Comparison of ENCODE assay signal across 1 cellular context in the genomic region with DNA sequence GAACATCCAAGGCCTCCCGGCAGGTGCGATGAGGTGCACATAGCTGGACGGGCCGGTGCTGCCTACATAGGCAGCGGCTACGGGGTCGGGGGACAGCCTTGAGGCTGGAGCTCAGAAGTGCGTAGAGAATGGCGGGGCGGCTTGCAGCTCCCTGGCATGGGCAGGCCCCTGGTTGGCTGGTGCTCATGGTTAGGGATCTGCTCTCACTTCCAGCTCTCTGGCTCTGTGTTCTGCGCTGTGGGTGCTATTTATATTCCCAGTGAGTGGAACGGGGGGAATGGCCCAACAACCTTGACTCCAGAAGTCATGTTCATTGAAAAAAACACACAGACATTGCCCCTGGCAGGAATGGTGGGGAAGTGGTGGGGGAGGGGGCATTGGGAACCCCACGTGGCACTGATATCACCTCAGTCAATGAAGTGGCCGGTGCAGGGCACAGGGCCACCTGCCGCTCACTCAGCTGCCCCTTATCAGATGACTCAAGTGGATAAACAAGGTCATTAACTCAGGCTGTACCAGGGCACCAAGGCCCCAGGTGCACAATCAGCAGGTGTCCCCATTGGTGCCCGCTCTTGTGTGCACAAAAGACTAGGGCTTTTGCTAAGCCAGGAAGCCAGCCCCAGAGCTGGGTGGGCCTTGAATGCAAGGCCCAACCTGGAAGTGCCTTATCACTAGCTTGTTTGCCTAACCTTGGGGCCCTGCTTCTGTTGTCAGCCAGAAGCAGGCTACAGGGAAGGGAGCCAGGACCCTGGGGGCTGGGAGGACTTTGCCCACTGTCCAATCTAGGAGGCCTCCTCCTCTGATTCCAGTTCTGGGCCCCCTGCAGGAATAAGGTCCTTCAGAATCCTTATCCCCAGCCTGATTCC.
TF ChIP-seq lines count a peak whose summit lies in the region.

A gene with protein sequence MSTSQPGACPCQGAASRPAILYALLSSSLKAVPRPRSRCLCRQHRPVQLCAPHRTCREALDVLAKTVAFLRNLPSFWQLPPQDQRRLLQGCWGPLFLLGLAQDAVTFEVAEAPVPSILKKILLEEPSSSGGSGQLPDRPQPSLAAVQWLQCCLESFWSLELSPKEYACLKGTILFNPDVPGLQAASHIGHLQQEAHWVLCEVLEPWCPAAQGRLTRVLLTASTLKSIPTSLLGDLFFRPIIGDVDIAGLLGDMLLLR (minus strand): TSS at position 222 of the 866 bp plus-strand sequence. CDS start 35 bp downstream, at position 187.

TF ChIP-seq in HepG2, 621 proteins besides CTCF, POLR2A, EP300 and RAD21 (continued from another document and continues in another):
- peak; percentile 90; the same call in 1 of the 2 replicates for TF ChIP-seq NFKB2 (CRISPR knock-in tag; IDR thresholded peaks at IDR 0.05; ENCODE audit: borderline replicate concordance)
- TF ChIP-seq, protein P1, sequence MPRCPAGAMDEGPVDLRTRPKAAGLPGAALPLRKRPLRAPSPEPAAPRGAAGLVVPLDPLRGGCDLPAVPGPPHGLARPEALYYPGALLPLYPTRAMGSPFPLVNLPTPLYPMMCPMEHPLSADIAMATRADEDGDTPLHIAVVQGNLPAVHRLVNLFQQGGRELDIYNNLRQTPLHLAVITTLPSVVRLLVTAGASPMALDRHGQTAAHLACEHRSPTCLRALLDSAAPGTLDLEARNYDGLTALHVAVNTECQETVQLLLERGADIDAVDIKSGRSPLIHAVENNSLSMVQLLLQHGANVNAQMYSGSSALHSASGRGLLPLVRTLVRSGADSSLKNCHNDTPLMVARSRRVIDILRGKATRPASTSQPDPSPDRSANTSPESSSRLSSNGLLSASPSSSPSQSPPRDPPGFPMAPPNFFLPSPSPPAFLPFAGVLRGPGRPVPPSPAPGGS (CRISPR knock-in tag; IDR thresholded peaks at IDR 0.05) = peak; percentile 84; the same call in 1 of the 2 replicates
- TF ChIP-seq GFI1 (CRISPR knock-in tag; IDR thresholded peaks at IDR 0.05; ENCODE audit: borderline replicate concordance) = peak; percentile 93
- no peak; the same call in 1 of the 2 replicates for TF ChIP-seq U2AF2 (IDR thresholded peaks at IDR 0.05; ENCODE audit: low read depth, low read length)
- TF ChIP-seq ZNF547 (CRISPR knock-in tag; IDR thresholded peaks at IDR 0.05) = 0 out of 2 replicates have a peak, but pooled peaks have one; percentile 52
- TF ChIP-seq GTF2F1 (IDR thresholded peaks at IDR 0.05; ENCODE audit: low read length) = peak; percentile 95
- TF ChIP-seq ZNF501 (CRISPR knock-in tag; IDR thresholded peaks at IDR 0.05) = peak; percentile 85
- peak; percentile 89 for TF ChIP-seq ZNF232 (CRISPR knock-in tag; IDR thresholded peaks at IDR 0.05; ENCODE audit: borderline replicate concordance)
- TF ChIP-seq TEAD2 (CRISPR knock-in tag; IDR thresholded peaks at IDR 0.05) = no peak
- TF ChIP-seq CEBPG (CRISPR knock-in tag; IDR thresholded peaks at IDR 0.05) = peak; percentile 75
- peak; percentile 75; the same call in 1 of the 2 replicates for TF ChIP-seq ZNF773 (CRISPR knock-in tag; IDR thresholded peaks at IDR 0.05; ENCODE audit: borderline replicate concordance)
- no peak for TF ChIP-seq ZNF143 (CRISPR knock-in tag; IDR thresholded peaks at IDR 0.05)
- TF ChIP-seq, protein P2, sequence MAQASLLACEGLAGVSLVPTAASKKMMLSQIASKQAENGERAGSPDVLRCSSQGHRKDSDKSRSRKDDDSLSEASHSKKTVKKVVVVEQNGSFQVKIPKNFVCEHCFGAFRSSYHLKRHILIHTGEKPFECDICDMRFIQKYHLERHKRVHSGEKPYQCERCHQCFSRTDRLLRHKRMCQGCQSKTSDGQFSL (CRISPR knock-in tag; IDR thresholded peaks at IDR 0.05) = peak; percentile 33; the same call in 1 of the 2 replicates
- TF ChIP-seq ZBTB10 (CRISPR knock-in tag; IDR thresholded peaks at IDR 0.05; ENCODE audit: borderline replicate concordance) = peak; percentile 22; the same call in 1 of the 2 replicates
- TF ChIP-seq SMAD1 (CRISPR knock-in tag; IDR thresholded peaks at IDR 0.05; ENCODE audit: borderline replicate concordance, low read depth) = 0 out of 2 replicates have a peak, but pooled peaks have one; percentile 15
- no peak for TF ChIP-seq NFRKB (IDR thresholded peaks at IDR 0.05)
- peak; percentile 83 for TF ChIP-seq ZBTB39 (CRISPR knock-in tag; IDR thresholded peaks at IDR 0.05)
- TF ChIP-seq ARNTL (CRISPR knock-in tag; IDR thresholded peaks at IDR 0.05) = peak; percentile 98
- peak; percentile 92 for TF ChIP-seq ZNF101 (CRISPR knock-in tag; IDR thresholded peaks at IDR 0.05; ENCODE audit: borderline replicate concordance, low read depth)
- peak; percentile 99 for TF ChIP-seq GATA4 (IDR thresholded peaks at IDR 0.05; ENCODE audit: borderline replicate concordance, low read depth)
- TF ChIP-seq FOXP4 (CRISPR knock-in tag; IDR thresholded peaks at IDR 0.05) = peak; percentile 97
- peak; percentile 87; the same call in 1 of the 2 replicates for TF ChIP-seq ZNF605 (CRISPR knock-in tag; IDR thresholded peaks at IDR 0.05)
- TF ChIP-seq BCL6 (CRISPR knock-in tag; IDR thresholded peaks at IDR 0.05) = peak; percentile 94
- TF ChIP-seq THAP9 (CRISPR knock-in tag; IDR thresholded peaks at IDR 0.05; ENCODE audit: borderline replicate concordance) = peak; percentile 70; the same call in 1 of the 2 replicates
- TF ChIP-seq GPBP1L1 (CRISPR knock-in tag; IDR thresholded peaks at IDR 0.05) = no peak
- TF ChIP-seq, protein P3, sequence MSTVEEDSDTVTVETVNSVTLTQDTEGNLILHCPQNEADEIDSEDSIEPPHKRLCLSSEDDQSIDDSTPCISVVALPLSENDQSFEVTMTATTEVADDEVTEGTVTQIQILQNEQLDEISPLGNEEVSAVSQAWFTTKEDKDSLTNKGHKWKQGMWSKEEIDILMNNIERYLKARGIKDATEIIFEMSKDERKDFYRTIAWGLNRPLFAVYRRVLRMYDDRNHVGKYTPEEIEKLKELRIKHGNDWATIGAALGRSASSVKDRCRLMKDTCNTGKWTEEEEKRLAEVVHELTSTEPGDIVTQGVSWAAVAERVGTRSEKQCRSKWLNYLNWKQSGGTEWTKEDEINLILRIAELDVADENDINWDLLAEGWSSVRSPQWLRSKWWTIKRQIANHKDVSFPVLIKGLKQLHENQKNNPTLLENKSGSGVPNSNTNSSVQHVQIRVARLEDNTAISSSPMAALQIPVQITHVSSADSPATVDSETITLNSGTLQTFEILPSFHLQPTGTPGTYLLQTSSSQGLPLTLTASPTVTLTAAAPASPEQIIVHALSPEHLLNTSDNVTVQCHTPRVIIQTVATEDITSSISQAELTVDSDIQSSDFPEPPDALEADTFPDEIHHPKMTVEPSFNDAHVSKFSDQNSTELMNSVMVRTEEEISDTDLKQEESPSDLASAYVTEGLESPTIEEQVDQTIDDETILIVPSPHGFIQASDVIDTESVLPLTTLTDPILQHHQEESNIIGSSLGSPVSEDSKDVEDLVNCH (CRISPR knock-in tag; IDR thresholded peaks at IDR 0.05) = peak; percentile 83; the same call in 1 of the 2 replicates
- no peak for TF ChIP-seq PHB2 (IDR thresholded peaks at IDR 0.05; ENCODE audit: partially characterized antibody)
- TF ChIP-seq FOXO1 (CRISPR knock-in tag; IDR thresholded peaks at IDR 0.05) = peak; percentile 99
- TF ChIP-seq ZMYM2 (CRISPR knock-in tag; IDR thresholded peaks at IDR 0.05) = peak; percentile 75
- TF ChIP-seq TOE1 (CRISPR knock-in tag; IDR thresholded peaks at IDR 0.05) = no peak; the same call in 1 of the 2 replicates
- TF ChIP-seq, protein P4, sequence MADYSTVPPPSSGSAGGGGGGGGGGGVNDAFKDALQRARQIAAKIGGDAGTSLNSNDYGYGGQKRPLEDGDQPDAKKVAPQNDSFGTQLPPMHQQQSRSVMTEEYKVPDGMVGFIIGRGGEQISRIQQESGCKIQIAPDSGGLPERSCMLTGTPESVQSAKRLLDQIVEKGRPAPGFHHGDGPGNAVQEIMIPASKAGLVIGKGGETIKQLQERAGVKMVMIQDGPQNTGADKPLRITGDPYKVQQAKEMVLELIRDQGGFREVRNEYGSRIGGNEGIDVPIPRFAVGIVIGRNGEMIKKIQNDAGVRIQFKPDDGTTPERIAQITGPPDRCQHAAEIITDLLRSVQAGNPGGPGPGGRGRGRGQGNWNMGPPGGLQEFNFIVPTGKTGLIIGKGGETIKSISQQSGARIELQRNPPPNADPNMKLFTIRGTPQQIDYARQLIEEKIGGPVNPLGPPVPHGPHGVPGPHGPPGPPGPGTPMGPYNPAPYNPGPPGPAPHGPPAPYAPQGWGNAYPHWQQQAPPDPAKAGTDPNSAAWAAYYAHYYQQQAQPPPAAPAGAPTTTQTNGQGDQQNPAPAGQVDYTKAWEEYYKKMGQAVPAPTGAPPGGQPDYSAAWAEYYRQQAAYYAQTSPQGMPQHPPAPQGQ (CRISPR knock-in tag; IDR thresholded peaks at IDR 0.05; ENCODE audit: borderline replicate concordance) = peak; percentile 92; the same call in 1 of the 2 replicates
- TF ChIP-seq E2F1 (CRISPR knock-in tag; IDR thresholded peaks at IDR 0.05) = peak; percentile 61
